1 cellular context compared by ENCODE assay signal in the genomic region with DNA sequence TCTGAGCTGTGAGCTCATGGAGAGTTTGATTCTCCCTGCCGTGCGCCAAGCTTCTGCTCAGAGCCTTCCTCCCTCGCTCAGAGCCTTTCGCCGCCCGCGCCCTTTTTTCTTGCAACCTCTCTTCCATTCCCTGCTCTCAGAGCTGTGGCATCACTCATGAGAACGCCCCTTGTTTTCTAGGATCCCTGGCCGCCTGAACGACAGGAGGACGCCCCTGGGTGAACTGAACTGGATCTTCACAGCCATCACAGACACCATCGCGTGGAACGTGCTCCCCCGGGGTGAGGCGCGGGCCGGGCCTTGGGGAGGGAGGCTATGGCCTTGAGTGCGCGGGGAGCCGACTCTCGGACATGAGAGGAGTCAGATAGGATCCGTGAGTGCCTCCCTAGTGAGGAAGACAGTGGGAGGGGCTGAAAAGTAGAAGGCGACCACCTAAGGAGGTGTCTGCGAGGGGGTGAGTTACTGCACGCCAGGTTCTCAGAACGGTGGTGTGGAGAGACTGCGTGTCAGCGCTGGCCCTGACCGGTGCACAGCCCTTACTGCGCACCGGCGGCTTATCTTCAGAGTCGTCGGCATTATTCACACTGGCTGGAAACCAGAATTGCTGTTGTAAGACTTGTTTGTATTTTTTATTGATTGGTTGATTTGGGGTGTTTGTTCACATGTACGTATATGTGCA.
TF ChIP-seq lines count a peak whose summit lies in the region.

No MANE protein-coding gene starts in this region.

TF ChIP-seq in GM23338, 12 proteins besides CTCF, POLR2A, EP300 and RAD21 (continued from another document):
- TF ChIP-seq EZH2phosphoT487 (IDR thresholded peaks at IDR 0.05; ENCODE audit: unreplicated experiment) (no peak), ZNF331 (CRISPR knock-in tag; IDR thresholded peaks at IDR 0.05; ENCODE audit: low read depth) (no peak), CREB1 (CRISPR knock-in tag; IDR thresholded peaks at IDR 0.05; ENCODE audit: low read depth) (no peak), EZH2 (IDR thresholded peaks at IDR 0.05; ENCODE audit: low read depth, unreplicated experiment) (no peak)
